In the genomic region with DNA sequence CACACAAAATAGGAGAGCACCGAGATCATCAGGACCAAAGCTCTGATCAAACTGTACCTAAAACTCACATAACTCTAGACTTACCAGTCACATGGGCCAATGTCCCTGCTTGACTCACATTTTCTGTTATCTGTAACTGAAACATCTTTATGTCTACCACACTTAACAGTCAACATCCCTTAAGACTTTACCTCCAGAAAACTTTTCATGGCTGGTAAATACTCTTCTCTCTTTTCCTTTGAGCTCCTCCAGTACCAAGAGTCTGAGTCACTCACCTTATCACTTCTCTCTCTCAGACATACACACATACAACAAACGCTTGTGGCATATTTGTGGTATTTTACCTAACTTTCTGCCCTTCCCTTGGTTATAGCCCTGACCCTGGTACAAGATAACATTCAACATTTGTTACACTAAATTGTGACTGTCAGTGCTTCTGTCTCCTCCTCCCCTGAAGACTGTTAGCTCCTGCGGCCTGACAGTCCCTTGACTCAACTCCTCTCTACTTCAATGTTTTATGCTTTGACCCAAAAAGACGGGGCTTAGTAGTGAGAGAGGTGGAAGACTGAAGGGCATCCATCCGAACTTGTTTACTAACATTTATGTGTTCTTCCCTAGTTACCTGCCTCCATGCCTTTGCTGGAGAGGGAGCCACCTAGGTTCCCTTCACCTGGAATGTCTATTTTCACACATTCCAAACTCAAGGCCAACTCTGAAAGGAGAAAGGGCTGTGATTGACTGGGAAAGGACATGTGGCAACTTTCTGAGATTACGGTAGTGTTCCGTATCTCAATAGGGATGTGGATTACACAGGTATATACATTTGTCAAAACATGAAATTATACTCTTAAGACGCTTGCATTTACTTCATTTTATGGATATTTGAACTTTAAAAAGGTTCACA, we compare ENCODE assay signal across 13 cellular contexts. TPM values are rescaled to one million over a fixed set of nuclear protein-coding genes. Genes with fewer than 3 reads are reported as not detected.
DNase-seq lines count a peak whose midpoint lies in the region; ATAC-seq, FAIRE-seq and TF ChIP-seq lines count a peak whose summit lies in the region.
"Had no signal": no experiment of that assay in that cellular context is flagged by ENCODE, and none has a peak within 500 bp of the region (broad histone marks: within the 10 kb centered on the region; RNA-seq: fewer than 3 reads in every experiment).

No MANE protein-coding gene starts in this region.

- peak overlapping the region; percentile 60 for H3K27ac ChIP-seq in mesodermal cell (ENCODE audit: low read depth, low read length, severe bottlenecking)
- H3K27ac ChIP-seq: prostate gland, RWPE1 had no signal

- H3K4me1 ChIP-seq in mesodermal cell (ENCODE audit: control insufficient read depth, insufficient read depth, low read length, poor library complexity, severe bottlenecking): peaks cover 13% of the 10 kb centered on the region
- H3K4me1 ChIP-seq: prostate gland had no signal

- H3K27ac Mint-ChIP-seq in activated naive CD8-positive, alpha-beta T cell treated with anti-CD3 and anti-CD28 coated beads, Interleukin-2, amount 50 U/mL, for 24 hours: peak overlapping the region; percentile 82

- H3K4me3 Mint-ChIP-seq in activated naive CD8-positive, alpha-beta T cell treated with anti-CD3 and anti-CD28 coated beads, Interleukin-2, amount 50 U/mL, for 24 hours: no peak overlapping the region

- peak; percentile 91 for ATAC-seq in activated naive CD8-positive, alpha-beta T cell treated with anti-CD3 and anti-CD28 coated beads, Interleukin-2, amount 50 U/mL, for 24 hours
- no peak for ATAC-seq in GM21717 (IDR thresholded peaks at IDR 0.05; ENCODE audit: unreplicated experiment)
- ATAC-seq: mucosa of descending colon had no signal

- no peaks in the 10 kb centered on the region for H3K36me3 ChIP-seq in mesodermal cell (ENCODE audit: control insufficient read depth, insufficient read depth, low read length)
- H3K36me3 ChIP-seq: prostate gland had no signal

- H3K4me3 ChIP-seq in mesodermal cell (ENCODE audit: extremely low read depth, insufficient read depth, low read length, poor library complexity, severe bottlenecking): no peak overlapping the region
- H3K4me3 ChIP-seq: mucosa of descending colon, prostate gland had no signal

- no peaks in the 10 kb centered on the region for H3K36me3 Mint-ChIP-seq in activated naive CD8-positive, alpha-beta T cell treated with anti-CD3 and anti-CD28 coated beads, Interleukin-2, amount 50 U/mL, for 24 hours (ENCODE audit: low read depth)

- 61 to 78% methylated on average over 2 of the region's 8 CpGs for WGBS in mesodermal cell (ENCODE audit: insufficient coverage in 2 of 2), 2 experiments

- no peaks in the 10 kb centered on the region for H3K9me3 ChIP-seq in mesodermal cell (ENCODE audit: control insufficient read depth, low read length)
- H3K9me3 ChIP-seq: mucosa of descending colon, prostate gland had no signal

- peaks cover 9% of the 10 kb centered on the region for H3K27me3 Mint-ChIP-seq in activated naive CD8-positive, alpha-beta T cell treated with anti-CD3 and anti-CD28 coated beads, Interleukin-2, amount 50 U/mL, for 24 hours

- FAIRE-seq in H54 (lab: Jason Lieb, UNC): peak; percentile 30

- peaks cover 5% of the 10 kb centered on the region for H3K9me3 Mint-ChIP-seq in activated naive CD8-positive, alpha-beta T cell treated with anti-CD3 and anti-CD28 coated beads, Interleukin-2, amount 50 U/mL, for 24 hours

- TF ChIP-seq POLR2A in H54 (IDR thresholded peaks at IDR 0.05; ENCODE audit: low read depth, low read length): no peak

- peak; percentile 27 for DNase-seq in H54 (ENCODE audit: insufficient read length, low spot score)
- peak; percentile 96 for DNase-seq in NCI-H226
- DNase-seq in activated naive CD8-positive, alpha-beta T cell treated with anti-CD3 and anti-CD28 coated beads, Interleukin-2, amount 50 U/mL, for 24 hours: no peak
- no peak for DNase-seq in cerebellum (ENCODE audit: low spot score)
- DNase-seq in GDM1 (lab: John Stamatoyannopoulos, UW): no peak
- DNase-seq: cerebellar nuclear complex, mucosa of descending colon, NCI-H2227 treated with DMSO at 0.1 percent for 48 hours, substantia nigra had no signal

- peaks cover 27% of the 10 kb centered on the region for H3K4me1 Mint-ChIP-seq in activated naive CD8-positive, alpha-beta T cell treated with anti-CD3 and anti-CD28 coated beads, Interleukin-2, amount 50 U/mL, for 24 hours

RNA-seq across cellular contexts. Expression of gene EFHB, which starts 3.7 kb away (rescaled TPM):
- 0.92 TPM for polyA plus RNA-seq in mesodermal cell (2013, experiment 1 of 2)
- polyA plus RNA-seq in mesodermal cell (2013, experiment 2 of 2): 2.0 TPM
- total RNA-seq in cerebellum: 0.64 TPM

RNA-seq across cellular contexts. Expression of gene RAB5A, which starts 9.2 kb away (rescaled TPM):
- 96.7 TPM for polyA plus RNA-seq in mesodermal cell (2013, experiment 1 of 2)
- polyA plus RNA-seq in mesodermal cell (2013, experiment 2 of 2): 108 TPM
- total RNA-seq in cerebellum: 83.0 TPM

Comparison
In these comparisons a context has a peak if more than half of its experiments do, and no peak if none do; other contexts are left out.
1. DNase-seq: peak in H54 (single experiment) and NCI-H226 (single experiment); none in activated naive CD8-positive, alpha-beta T cell treated with anti-CD3 and anti-CD28 coated beads, Interleukin-2, amount 50 U/mL, for 24 hours (single experiment), cerebellum (single experiment) and GDM1 (single experiment).